Comparison of ENCODE assay signal across 1 cellular context in the genomic region with DNA sequence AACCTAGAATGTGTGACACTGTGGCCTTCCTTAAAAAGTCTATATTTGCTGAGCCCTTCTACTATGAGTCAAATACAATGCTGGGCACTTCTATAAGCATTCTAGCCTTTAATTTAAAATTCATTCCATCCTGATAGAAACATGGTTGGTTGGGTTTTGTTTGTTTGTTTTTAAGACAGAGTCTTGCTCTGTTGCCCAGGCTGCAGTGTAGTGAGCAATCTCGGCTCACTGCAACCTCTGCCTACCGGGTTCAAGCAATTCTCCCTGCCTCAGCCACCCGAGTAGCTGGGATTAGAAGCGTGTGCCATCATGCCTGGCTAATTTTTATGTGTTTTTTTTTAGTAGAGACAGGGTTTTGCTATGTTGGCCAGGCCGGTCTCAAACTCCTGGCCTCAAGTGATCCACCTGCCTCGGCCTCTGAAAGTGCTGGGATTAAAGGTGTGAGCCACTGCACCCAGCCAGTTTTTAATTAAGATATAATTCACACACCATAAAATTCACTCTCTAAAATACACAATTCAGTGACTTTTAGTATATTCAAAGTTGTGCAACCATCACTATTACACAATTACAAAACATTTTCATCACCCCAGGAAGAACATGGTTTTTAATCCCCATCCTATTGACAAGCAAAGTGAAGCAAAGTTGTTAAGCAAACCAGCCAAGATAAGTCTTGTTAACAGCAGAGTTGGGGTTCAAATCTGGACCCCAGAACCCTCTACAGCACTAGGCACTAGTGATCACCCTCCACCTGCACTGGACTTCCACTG.
TF ChIP-seq lines count a peak whose summit lies in the region.

No MANE protein-coding gene starts in this region.

TF ChIP-seq in HEK293, 187 proteins besides CTCF, POLR2A, EP300 and RAD21 (continued from another document):
- TF ChIP-seq ZBTB10 (tag by site-specific recombination; IDR thresholded peaks at IDR 0.05): no peak
- no peak for TF ChIP-seq ZNF473 (tag by site-specific recombination; IDR thresholded peaks at IDR 0.05)
- no peak for TF ChIP-seq ZFP37 (tag by site-specific recombination; IDR thresholded peaks at IDR 0.05)
- no peak for TF ChIP-seq REST (tag by site-specific recombination; IDR thresholded peaks at IDR 0.05)
- TF ChIP-seq ZBTB44 (tag by site-specific recombination; IDR thresholded peaks at IDR 0.05): no peak
- TF ChIP-seq KLF10 (tag by site-specific recombination; IDR thresholded peaks at IDR 0.05): no peak
- TF ChIP-seq, protein P1, sequence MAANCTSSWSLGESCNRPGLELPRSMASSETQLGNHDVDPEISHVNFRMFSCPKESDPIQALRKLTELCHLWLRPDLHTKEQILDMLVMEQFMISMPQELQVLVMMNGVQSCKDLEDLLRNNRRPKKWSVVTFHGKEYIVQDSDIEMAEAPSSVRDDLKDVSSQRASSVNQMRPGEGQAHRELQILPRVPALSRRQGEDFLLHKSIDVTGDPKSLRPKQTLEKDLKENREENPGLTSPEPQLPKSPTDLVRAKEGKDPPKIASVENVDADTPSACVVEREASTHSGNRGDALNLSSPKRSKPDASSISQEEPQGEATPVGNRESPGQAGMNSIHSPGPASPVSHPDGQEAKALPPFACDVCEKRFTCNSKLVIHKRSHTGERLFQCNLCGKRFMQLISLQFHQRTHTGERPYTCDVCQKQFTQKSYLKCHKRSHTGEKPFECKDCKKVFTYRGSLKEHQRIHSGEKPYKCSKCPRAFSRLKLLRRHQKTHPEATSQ (tag by site-specific recombination; IDR thresholded peaks at IDR 0.05): no peak
- TF ChIP-seq ZNF214 (tag by site-specific recombination; IDR thresholded peaks at IDR 0.05; ENCODE audit: borderline replicate concordance): no peak
